ENCODE assay signal across 24 cellular contexts in the genomic region with DNA sequence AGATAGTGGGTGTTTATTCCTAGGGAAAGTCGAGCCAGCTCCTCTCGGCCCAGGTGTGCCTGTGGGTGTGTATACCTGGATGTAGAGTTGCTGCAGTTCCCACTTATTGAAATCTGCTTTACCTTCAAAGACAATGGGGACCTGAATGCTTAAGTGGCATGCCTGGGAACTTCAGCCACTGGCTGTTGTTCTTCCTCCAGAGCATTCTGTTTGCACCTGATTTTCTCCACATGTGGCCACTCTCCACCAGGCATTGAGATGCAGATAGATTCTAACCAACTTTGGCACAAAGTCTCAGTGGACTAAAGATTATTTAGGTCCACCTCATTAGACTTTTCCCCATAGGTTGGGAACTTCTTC.
"Had no signal": no experiment of that assay in that cellular context is flagged by ENCODE, and none has a peak within 500 bp of the region (broad histone marks: within the 10 kb centered on the region; RNA-seq: fewer than 3 reads in every experiment).

No MANE protein-coding gene starts in this region.

- H3K9me3 Mint-ChIP-seq: activated naive CD4-positive, alpha-beta T cell treated with anti-CD3 and anti-CD28 coated beads, Interleukin-2, amount 10 ng/mL, durations not matched to agents 7 days and 5 days; activated naive CD8-positive, alpha-beta T cell treated with anti-CD3 and anti-CD28 coated beads, Interleukin-2, amount 10 ng/mL, durations not matched to agents 7 days and 5 days; activated T-cell treated with anti-CD3 and anti-CD28 coated beads, Interleukin-2, amount 50 U/mL, for 24 hours; nephron progenitor cell; stimulated activated naive B cell treated with anti-CD40 and anti-IgM and Interleukin-4, amounts not matched to agents 10 μg/mL and 1 μg/mL and 100 μg/mL, for 72 hours had no signal

- H3K27me3 ChIP-seq: ascending aorta, cardiac muscle cell, colonic mucosa, right atrium auricular region, tibial nerve had no signal

- H3K4me3 Mint-ChIP-seq: activated naive CD4-positive, alpha-beta T cell treated with anti-CD3 and anti-CD28 coated beads, Interleukin-2, amount 10 ng/mL, durations not matched to agents 7 days and 5 days; activated naive CD8-positive, alpha-beta T cell treated with anti-CD3 and anti-CD28 coated beads, Interleukin-2, amount 10 ng/mL, durations not matched to agents 7 days and 5 days; activated T-cell treated with anti-CD3 and anti-CD28 coated beads, Interleukin-2, amount 50 U/mL, for 24 hours; brain; mesothelial cell of epicardium; naive B cell; nephron progenitor cell; stimulated activated naive B cell treated with anti-CD40 and anti-IgM and Interleukin-4, amounts not matched to agents 10 μg/mL and 1 μg/mL and 100 μg/mL, for 72 hours had no signal

- H3K4me1 ChIP-seq: ascending aorta, colonic mucosa, right atrium auricular region, tibial nerve had no signal

- H3K36me3 ChIP-seq: ascending aorta, cardiac muscle cell, colonic mucosa, right atrium auricular region, tibial nerve had no signal

- H3K27ac Mint-ChIP-seq: activated naive CD4-positive, alpha-beta T cell treated with anti-CD3 and anti-CD28 coated beads, Interleukin-2, amount 10 ng/mL, durations not matched to agents 7 days and 5 days; activated naive CD8-positive, alpha-beta T cell treated with anti-CD3 and anti-CD28 coated beads, Interleukin-2, amount 10 ng/mL, durations not matched to agents 7 days and 5 days; activated T-cell treated with anti-CD3 and anti-CD28 coated beads, Interleukin-2, amount 50 U/mL, for 24 hours; naive B cell; stimulated activated naive B cell treated with anti-CD40 and anti-IgM and Interleukin-4, amounts not matched to agents 10 μg/mL and 1 μg/mL and 100 μg/mL, for 72 hours had no signal

- H3K4me3 ChIP-seq: ascending aorta, cardiac muscle cell, colonic mucosa, right atrium auricular region, tibial nerve had no signal

- H3K9me3 ChIP-seq: ascending aorta, colonic mucosa, right atrium auricular region, tibial nerve had no signal

- DNase-seq: activated CD4-positive, alpha-beta T cell treated with anti-CD3 and anti-CD28 coated beads for 48 hours; activated CD4-positive, alpha-beta T cell treated with anti-CD3 and anti-CD28 coated beads, Interleukin-2, amount 50 U/mL, for 48 hours; activated CD8-positive, alpha-beta memory T cell treated with anti-CD3 and anti-CD28 coated beads, Interleukin-2, amount 50 U/mL, for 4 hours; activated gamma-delta T cell; activated naive CD4-positive, alpha-beta T cell treated with anti-CD3 and anti-CD28 coated beads, Interleukin-2, amount 10 ng/mL, durations not matched to agents 7 days and 5 days; activated naive CD8-positive, alpha-beta T cell treated with anti-CD3 and anti-CD28 coated beads, Interleukin-2, amount 10 ng/mL, durations not matched to agents 7 days and 5 days; activated T-cell treated with anti-CD3 and anti-CD28 coated beads, Interleukin-2, amount 50 U/mL, for 24 hours; cerebellar nuclear complex; colonic mucosa; effector CD8-positive, alpha-beta T cell; naive B cell; nephron progenitor cell; occipital lobe; stimulated activated CD4-positive, alpha-beta T cell treated with anti-CD3 and anti-CD28 coated beads, Interleukin-15, amount 100 ng/mL, for 24 hours; stimulated activated CD4-positive, alpha-beta T cell treated with anti-CD3 and anti-CD28 coated beads, Interleukin-2, amount 100 ng/mL, for 24 hours; stimulated activated naive B cell treated with anti-CD40 and anti-IgM and Interleukin-4, amounts not matched to agents 10 μg/mL and 1 μg/mL and 100 μg/mL, for 72 hours had no signal

- ATAC-seq: activated CD4-positive, CD25-positive, alpha-beta regulatory T cell treated with anti-CD3 and anti-CD28 coated beads, Interleukin-2, amount 50 U/mL, for 24 hours; stimulated activated naive B cell treated with anti-CD40 and anti-IgM and Interleukin-4, amounts not matched to agents 10 μg/mL and 1 μg/mL and 100 μg/mL, for 72 hours had no signal

- H3K36me3 Mint-ChIP-seq: activated naive CD4-positive, alpha-beta T cell treated with anti-CD3 and anti-CD28 coated beads, Interleukin-2, amount 10 ng/mL, durations not matched to agents 7 days and 5 days; activated naive CD8-positive, alpha-beta T cell treated with anti-CD3 and anti-CD28 coated beads, Interleukin-2, amount 10 ng/mL, durations not matched to agents 7 days and 5 days; brain; mesothelial cell of epicardium; naive B cell had no signal

- H3K27ac ChIP-seq: ascending aorta, cardiac muscle cell, colonic mucosa, right atrium auricular region, tibial nerve, VCaP had no signal

- H3K27me3 Mint-ChIP-seq: activated naive CD4-positive, alpha-beta T cell treated with anti-CD3 and anti-CD28 coated beads, Interleukin-2, amount 10 ng/mL, durations not matched to agents 7 days and 5 days; activated naive CD8-positive, alpha-beta T cell treated with anti-CD3 and anti-CD28 coated beads, Interleukin-2, amount 10 ng/mL, durations not matched to agents 7 days and 5 days; activated T-cell treated with anti-CD3 and anti-CD28 coated beads, Interleukin-2, amount 50 U/mL, for 24 hours; brain had no signal

- H3K4me1 Mint-ChIP-seq: activated naive CD4-positive, alpha-beta T cell treated with anti-CD3 and anti-CD28 coated beads, Interleukin-2, amount 10 ng/mL, durations not matched to agents 7 days and 5 days; activated naive CD8-positive, alpha-beta T cell treated with anti-CD3 and anti-CD28 coated beads, Interleukin-2, amount 10 ng/mL, durations not matched to agents 7 days and 5 days had no signal
